Comparison of ENCODE assay signal across 26 cellular contexts in genomic region chr4:145867416-145867815, GRCh38.
"Had no signal": no experiment of that assay in that cellular context is flagged by ENCODE, and none has a peak within 500 bp of the region (broad histone marks: within the 10 kb centered on the region; RNA-seq: fewer than 3 reads in every experiment).

No MANE protein-coding gene starts in this region.

- H3K27ac Mint-ChIP-seq: memory B cell; natural killer cell treated with Interleukin-12 subunit alpha and Interleukin-12 subunit beta and Interleukin-15 and Interleukin-18, amount 100 ng/mL, for 72 hours; stimulated activated effector memory CD8-positive, alpha-beta T cell treated with anti-CD3 and anti-CD28 coated beads, Interleukin-12 subunit alpha, Interleukin-12 subunit beta, amount 100 ng/mL, for 72 hours; type B pancreatic cell had no signal

- ATAC-seq: gastroesophageal sphincter; lower lobe of right lung; natural killer cell treated with Interleukin-12 subunit alpha and Interleukin-12 subunit beta and Interleukin-15 and Interleukin-18, amount 100 ng/mL, for 72 hours; right lobe of liver; stimulated activated effector memory CD8-positive, alpha-beta T cell treated with anti-CD3 and anti-CD28 coated beads, Interleukin-12 subunit alpha, Interleukin-12 subunit beta, amount 100 ng/mL, for 72 hours; stimulated activated naive CD8-positive, alpha-beta T cell treated with anti-CD3 and anti-CD28 coated beads, Interleukin-15, Interleukin-2, amounts not matched to agents 100 U/mL and 50 U/mL, for 24 hours had no signal

- H3K27me3 Mint-ChIP-seq: memory B cell; natural killer cell treated with Interleukin-12 subunit alpha and Interleukin-12 subunit beta and Interleukin-15 and Interleukin-18, amount 100 ng/mL, for 72 hours; type B pancreatic cell had no signal

- H3K9me3 Mint-ChIP-seq: memory B cell; natural killer cell treated with Interleukin-12 subunit alpha and Interleukin-12 subunit beta and Interleukin-15 and Interleukin-18, amount 100 ng/mL, for 72 hours; stimulated activated effector memory CD8-positive, alpha-beta T cell treated with anti-CD3 and anti-CD28 coated beads, Interleukin-12 subunit alpha, Interleukin-12 subunit beta, amount 100 ng/mL, for 72 hours; type B pancreatic cell had no signal

- H3K4me3 Mint-ChIP-seq: memory B cell; natural killer cell treated with Interleukin-12 subunit alpha and Interleukin-12 subunit beta and Interleukin-15 and Interleukin-18, amount 100 ng/mL, for 72 hours; stimulated activated effector memory CD8-positive, alpha-beta T cell treated with anti-CD3 and anti-CD28 coated beads, Interleukin-12 subunit alpha, Interleukin-12 subunit beta, amount 100 ng/mL, for 72 hours; type B pancreatic cell had no signal

- FAIRE-seq: endometrium, islet of Langerhans had no signal

- H3K4me3 ChIP-seq: esophagus muscularis mucosa, gastroesophageal sphincter, left ventricle myocardium inferior, lower lobe of right lung, prostate gland, right lobe of liver, suprapubic skin, thyroid gland, uterus had no signal

- H3K36me3 Mint-ChIP-seq: natural killer cell treated with Interleukin-12 subunit alpha and Interleukin-12 subunit beta and Interleukin-15 and Interleukin-18, amount 100 ng/mL, for 72 hours had no signal

- DNase-seq: cortex of kidney; effector memory CD4-positive, alpha-beta T cell; foreskin fibroblast; head of caudate nucleus; hypothalamus; left ventricle myocardium inferior; lower lobe of right lung; midbrain; occipital lobe; retina; right lobe of liver; stimulated activated CD4-positive, alpha-beta T cell treated with anti-CD3 and anti-CD28 coated beads, Interleukin-4, amount 100 ng/mL, for 1 hour; stimulated activated CD8-positive, alpha-beta memory T cell treated with anti-CD3 and anti-CD28 coated beads, Interleukin-4, amount 100 ng/mL, for 48 hours; stimulated activated naive CD8-positive, alpha-beta T cell treated with anti-CD3 and anti-CD28 coated beads, Interleukin-15, Interleukin-2, amounts not matched to agents 100 U/mL and 50 U/mL, for 24 hours; thyroid gland; uterus had no signal
